ENCODE assay signal across 23 cellular contexts in genomic region chr11:69613594-69613993, GRCh38.
"Had no signal": no experiment of that assay in that cellular context is flagged by ENCODE, and none has a peak within 500 bp of the region (broad histone marks: within the 10 kb centered on the region; RNA-seq: fewer than 3 reads in every experiment).

No MANE protein-coding gene starts in this region.

- DNase-seq: colonic mucosa; cortex of kidney; effector CD8-positive, alpha-beta T cell; effector memory CD8-positive, alpha-beta T cell; foreskin keratinocyte; heart left ventricle; hypothalamus; immature natural killer cell; kidney; kidney glomerular epithelial cell; left colon; left ventricle myocardium superior; lower lobe of right lung; mesenchymal stem cell; midbrain; naive thymus-derived CD4-positive, alpha-beta T cell had no signal

- FAIRE-seq: endothelial cell of umbilical vein, frontal cortex, kidney had no signal

- H3K27ac Mint-ChIP-seq: dendritic cell treated with granulocyte-macrophage colony-stimulating factor and Interleukin-4, amounts not matched to agents 40 ng/mL and 50 ng/mL, for 4 days; effector memory CD8-positive, alpha-beta T cell; immature natural killer cell; naive thymus-derived CD4-positive, alpha-beta T cell had no signal

- H3K27me3 ChIP-seq: colonic mucosa, heart left ventricle, hepatocyte had no signal

- H3K9me3 ChIP-seq: colonic mucosa had no signal

- H3K4me1 ChIP-seq: colonic mucosa, esophagus muscularis mucosa, foreskin keratinocyte, gastroesophageal sphincter, heart left ventricle, lower lobe of right lung had no signal

- H3K4me3 ChIP-seq: colonic mucosa, esophagus muscularis mucosa, gastroesophageal sphincter, heart left ventricle, hepatocyte, lower lobe of right lung had no signal

- H3K4me3 Mint-ChIP-seq: dendritic cell treated with granulocyte-macrophage colony-stimulating factor and Interleukin-4, amounts not matched to agents 40 ng/mL and 50 ng/mL, for 4 days; effector memory CD8-positive, alpha-beta T cell; immature natural killer cell; naive thymus-derived CD4-positive, alpha-beta T cell had no signal

- H3K4me2 ChIP-seq: hepatocyte had no signal

- H2AFZ ChIP-seq: hepatocyte had no signal

- H3K36me3 Mint-ChIP-seq: immature natural killer cell had no signal

- H3K9me3 Mint-ChIP-seq: effector memory CD8-positive, alpha-beta T cell had no signal

- H3K4me1 Mint-ChIP-seq: immature natural killer cell; naive thymus-derived CD4-positive, alpha-beta T cell had no signal

- ATAC-seq: effector memory CD8-positive, alpha-beta T cell; foreskin keratinocyte; gastroesophageal sphincter; heart left ventricle; left colon; left lobe of liver; left ventricle myocardium superior; lower lobe of right lung; naive thymus-derived CD4-positive, alpha-beta T cell had no signal

- H3K36me3 ChIP-seq: colonic mucosa, esophagus muscularis mucosa, gastroesophageal sphincter, heart left ventricle, lower lobe of right lung had no signal

- H3K27ac ChIP-seq: colonic mucosa, esophagus muscularis mucosa, foreskin keratinocyte, gastroesophageal sphincter, heart left ventricle, hepatocyte, lower lobe of right lung had no signal

- H3K79me2 ChIP-seq: hepatocyte had no signal
